ENCODE assay signal across 21 cellular contexts in the genomic region with DNA sequence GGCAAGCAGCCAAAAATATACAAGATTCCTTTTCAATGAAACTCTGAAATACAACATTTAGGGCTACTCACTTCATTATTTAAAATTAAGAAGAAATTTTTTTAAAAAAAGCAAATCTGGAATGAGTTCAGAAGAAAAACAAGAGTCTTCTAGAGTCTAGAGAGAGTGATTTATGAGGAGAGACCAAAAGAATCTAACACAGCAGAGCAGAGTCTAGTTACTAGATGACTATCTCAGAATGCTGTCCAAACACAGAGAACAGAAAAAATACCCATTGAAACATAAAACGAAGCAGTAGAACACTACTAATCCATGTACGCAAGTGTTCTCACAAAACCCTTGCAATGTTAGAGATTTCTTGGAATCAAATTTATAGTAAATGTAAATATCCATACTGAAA.
A peak's percentile ranks its signal among the peaks of the same experiment; 100 is the strongest.
DNase-seq lines count a peak whose midpoint lies in the region; ATAC-seq, FAIRE-seq and TF ChIP-seq lines count a peak whose summit lies in the region.
"Had no signal": no experiment of that assay in that cellular context is flagged by ENCODE, and none has a peak within 500 bp of the region (broad histone marks: within the 10 kb centered on the region; RNA-seq: fewer than 3 reads in every experiment).

No MANE protein-coding gene starts in this region.

- H4K5ac ChIP-seq in IMR-90 (ENCODE audit: low read depth, low read length): no peak overlapping the region

- H3K4me1 ChIP-seq in IMR-90 (ENCODE audit: control insufficient read depth, insufficient read depth, low read length) (no peaks in the 10 kb centered on the region), astrocyte (ENCODE audit: insufficient read depth, low read length) (no peaks in the 10 kb centered on the region), PC-3 (ENCODE audit: insufficient read depth, low read length) (peaks cover 12% of the 10 kb centered on the region), spleen (no peaks in the 10 kb centered on the region)

- H3K36me3 Mint-ChIP-seq in astrocyte (ENCODE audit: low read depth, unreplicated experiment): no peaks in the 10 kb centered on the region

- no peak overlapping the region for H3K56ac ChIP-seq in IMR-90 (ENCODE audit: extremely low read depth, insufficient read depth, low read length)

- H3K79me2 ChIP-seq in astrocyte (ENCODE audit: insufficient read depth, low read length): no peaks in the 10 kb centered on the region
- no peaks in the 10 kb centered on the region for H3K79me2 ChIP-seq in PC-3 (ENCODE audit: low read length)

- no peak overlapping the region for H4K8ac ChIP-seq in IMR-90 (ENCODE audit: low read depth in 2 of 2, low read length in 2 of 2)

- H3K27me3 ChIP-seq in IMR-90 (ENCODE audit: control insufficient read depth, insufficient read depth, low read length): no peaks in the 10 kb centered on the region
- H3K27me3 ChIP-seq in astrocyte (ENCODE audit: insufficient read depth, low read length): no peaks in the 10 kb centered on the region
- H3K27me3 ChIP-seq in PC-3 (ENCODE audit: low read length): no peaks in the 10 kb centered on the region
- H3K27me3 ChIP-seq in spleen (replicated peaks in 1 of 7): no peaks in the 10 kb centered on the region

- BruUV-seq in IMR-90 (replicated peaks; lab: Mats Ljungman, UMichigan): no TSS peak
- BruUV-seq in PC-3 (replicated peaks; lab: Mats Ljungman, UMichigan): no TSS peak

- H2BK5ac ChIP-seq in IMR-90 (ENCODE audit: low read depth, low read length, poor library complexity, severe bottlenecking): no peak overlapping the region

- H3K9me3 ChIP-seq in IMR-90 (ENCODE audit: control insufficient read depth, insufficient read depth, low read length) (no peaks in the 10 kb centered on the region), astrocyte (ENCODE audit: insufficient read depth, low read depth, low read length) (no peaks in the 10 kb centered on the region), PC-3 (ENCODE audit: low read length) (no peaks in the 10 kb centered on the region), spleen (peaks cover 0 to 28% (median 12%) of the 10 kb centered on the region in 8 donors)
- H3K9me3 ChIP-seq: Caco-2 had no signal

- H3K9me2 ChIP-seq in PC-3 (replicated peaks; ENCODE audit: low read length): 0 out of 2 replicates have a peak, but pooled peaks cover 6% of the 10 kb centered on the region

- no peaks in the 10 kb centered on the region for H3K4me1 Mint-ChIP-seq in astrocyte (ENCODE audit: low read depth, unreplicated experiment)

- H3K4me3 Mint-ChIP-seq in astrocyte (ENCODE audit: unreplicated experiment): no peak overlapping the region
- H3K4me3 Mint-ChIP-seq: CD4-positive, alpha-beta memory T cell had no signal

- peaks cover 15% of the 10 kb centered on the region for H3K9me3 Mint-ChIP-seq in astrocyte (ENCODE audit: unreplicated experiment)

- no peaks in the 10 kb centered on the region for H3F3A ChIP-seq in PC-3 (ENCODE audit: low read length, unreplicated experiment)

- no peak overlapping the region for H2AK5ac ChIP-seq in IMR-90 (ENCODE audit: low read depth, low read length)

- ATAC-seq in IMR-90 (ENCODE audit: low read depth): peak; percentile 53; the same call in 1 of the 2 replicates
- ATAC-seq in sciatic nerve: peak; percentile 42
- no peak for ATAC-seq in HG02798 (IDR thresholded peaks at IDR 0.05; ENCODE audit: poor library complexity, unreplicated experiment)
- ATAC-seq in PC-3: no peak
- ATAC-seq: GM12878, HCT116 had no signal

- H2AFZ ChIP-seq in IMR-90 (replicated peaks; ENCODE audit: low read length, poor library complexity): no peak overlapping the region
- H2AFZ ChIP-seq in astrocyte (ENCODE audit: low read depth, low read length): no peak overlapping the region
- no peak overlapping the region for H2AFZ ChIP-seq in PC-3 (ENCODE audit: low read length)
- H2AFZ ChIP-seq: GM23248 had no signal

- no peak overlapping the region for H2BK20ac ChIP-seq in IMR-90 (ENCODE audit: low read depth, low read length)

- no CpG with 5 or more reads among the region's 2 CpGs for WGBS in IMR-90 (ENCODE audit: extremely low coverage in 2 of 2, insufficient read length in 1 of 2), 2 experiments
- 89 to 97% (median 95%) methylated on average over 2 of the region's 2 CpGs for WGBS in spleen, 5 donors

- intact Hi-C loops in IMR-90 (cut with micrococcal nuclease) (no loop called here), sciatic nerve (cut with DNase I) (no loop called here), PC-3 (cut with micrococcal nuclease) (no loop called here), spleen (cut with DNase I; ENCODE audit: low total_unique reads) (no loop called here)

- no peak overlapping the region for H2BK15ac ChIP-seq in IMR-90 (ENCODE audit: low read depth, low read length)

- dilution Hi-C loops in IMR-90 (cut with HindIII; ENCODE audit: low sequenced_read_pairs, unreplicated experiment): no loop called here

- H2BK120ac ChIP-seq in IMR-90 (ENCODE audit: low read depth, low read length): no peak overlapping the region

- H3K14ac ChIP-seq in IMR-90 (replicated peaks; ENCODE audit: low read depth, low read length): no peak overlapping the region

- no peak overlapping the region for H3K18ac ChIP-seq in IMR-90 (ENCODE audit: low read depth, low read length)

- no peaks in the 10 kb centered on the region for H3K9me1 ChIP-seq in IMR-90 (ENCODE audit: insufficient read depth, low read length)

- no peak overlapping the region for H4K91ac ChIP-seq in IMR-90 (ENCODE audit: insufficient read depth, low read depth, low read length)

- H4K20me1 ChIP-seq in IMR-90 (ENCODE audit: insufficient read depth, low read length) (no peaks in the 10 kb centered on the region), astrocyte (ENCODE audit: insufficient read depth, low read length) (no peaks in the 10 kb centered on the region), PC-3 (ENCODE audit: low read length) (no peaks in the 10 kb centered on the region)

- no peak overlapping the region for H3K23ac ChIP-seq in IMR-90 (ENCODE audit: low read depth, low read length)

- DNase-seq in IMR-90 (peak; percentile 55), astrocyte (ENCODE audit: low read depth) (peak; percentile 57), fibroblast of villous mesenchyme (ENCODE audit: low read depth) (peak; percentile 57), sciatic nerve (ENCODE audit: low spot score) (no peak), COLO829 (ENCODE audit: low spot score) (no peak), PC-3 (no peak), spleen (no peak)
- DNase-seq: C1 segment of cervical spinal cord; Caco-2; CD4-positive, alpha-beta memory T cell; DMS153; DND-41; EL; GDM1; GM23248; H7 had no signal

- POLR2A ChIA-PET in IMR-90 (lab: Charles Lee; ENCODE audit: unreplicated experiment) (no interaction called here), PC-3 (lab: Charles Lee; ENCODE audit: unreplicated experiment) (no interaction called here)

- no peak overlapping the region for H2AK9ac ChIP-seq in IMR-90 (replicated peaks; ENCODE audit: low read depth, low read length, poor library complexity)

- TF ChIP-seq CTCF in IMR-90 (conservative IDR thresholded peaks at IDR 0.05; ENCODE audit: low read depth, low read length) (no peak), astrocyte (IDR thresholded peaks at IDR 0.05; ENCODE audit: insufficient read depth, low read depth, low read length) (no peak), fibroblast of villous mesenchyme (IDR thresholded peaks at IDR 0.05; ENCODE audit: insufficient read depth, low read depth, low read length) (no peak), PC-3 (conservative IDR thresholded peaks at IDR 0.05; ENCODE audit: low read depth, low read length) (no peak), spleen (IDR thresholded peaks at IDR 0.05 in 8 of 11, conservative IDR thresholded peaks at IDR 0.05 in 3 of 11) (no peak)

- TF ChIP-seq POLR2A in IMR-90 (IDR thresholded peaks at IDR 0.05; ENCODE audit: low read depth, low read length): no peak
- no peak for TF ChIP-seq POLR2A in spleen (IDR thresholded peaks at IDR 0.05)

- in situ Hi-C loops in IMR-90 (cut with MboI; ENCODE audit: low sequenced_read_pairs): no loop called here

- no peaks in the 10 kb centered on the region for H3K79me1 ChIP-seq in IMR-90 (ENCODE audit: low read depth in 1 of 2, low read length in 2 of 2)

- H3K36me3 ChIP-seq in IMR-90 (ENCODE audit: control insufficient read depth, insufficient read depth, low read length): no peaks in the 10 kb centered on the region
- no peaks in the 10 kb centered on the region for H3K36me3 ChIP-seq in astrocyte (ENCODE audit: insufficient read depth, low read length)
- H3K36me3 ChIP-seq in PC-3 (ENCODE audit: low read depth, low read length): no peaks in the 10 kb centered on the region
- H3K36me3 ChIP-seq in spleen: no peaks in the 10 kb centered on the region

- H3K27ac ChIP-seq in IMR-90 (ENCODE audit: insufficient read depth, low read length) (no peak overlapping the region), astrocyte (ENCODE audit: low read depth, low read length) (no peak overlapping the region), PC-3 (ENCODE audit: low read length) (no peak overlapping the region), spleen (no peak overlapping the region)
- H3K27ac ChIP-seq: GM23248 had no signal

- H3K9ac ChIP-seq in IMR-90 (ENCODE audit: low read depth, low read length) (no peak overlapping the region), astrocyte (ENCODE audit: low read length) (no peak overlapping the region), PC-3 (ENCODE audit: low read length) (no peak overlapping the region)
- H3K9ac ChIP-seq: GM23248 had no signal

- H3K4me3 ChIP-seq in IMR-90 (ENCODE audit: insufficient read depth, low read depth, low read length) (no peak overlapping the region), astrocyte (ENCODE audit: insufficient read depth, low read depth, low read length) (no peak overlapping the region), fibroblast of villous mesenchyme (ENCODE audit: low read depth, low read length) (no peak overlapping the region), PC-3 (ENCODE audit: low read length) (no peak overlapping the region), spleen (no peak overlapping the region)
- H3K4me3 ChIP-seq: GM12878, GM23248 had no signal

- no peak for FAIRE-seq in astrocyte (lab: Jason Lieb, UNC)
- FAIRE-seq: GM12878, GM19239, H1 had no signal

- TF ChIP-seq RAD21 in IMR-90 (IDR thresholded peaks at IDR 0.05; ENCODE audit: low read length): no peak

- CTCF ChIA-PET in IMR-90 (lab: Yijun Ruan, JAX) (no interaction called here), PC-3 (lab: Charles Lee) (no interaction called here)

- no peaks in the 10 kb centered on the region for H3K27me3 Mint-ChIP-seq in astrocyte (ENCODE audit: low read depth, unreplicated experiment)
- H3K27me3 Mint-ChIP-seq: CD4-positive, alpha-beta memory T cell had no signal

- no peak overlapping the region for H3K4me2 ChIP-seq in IMR-90 (ENCODE audit: low read depth, low read length)
- H3K4me2 ChIP-seq in astrocyte (ENCODE audit: low read length): no peak overlapping the region
- no peak overlapping the region for H3K4me2 ChIP-seq in PC-3 (ENCODE audit: low read length)

- no peak overlapping the region for H3K4ac ChIP-seq in IMR-90 (ENCODE audit: low read depth, low read length)

- no peak overlapping the region for H3K27ac Mint-ChIP-seq in astrocyte (ENCODE audit: unreplicated experiment)
- H3K27ac Mint-ChIP-seq: CD4-positive, alpha-beta memory T cell had no signal

Comparison
In these comparisons a context has a peak if more than half of its experiments do, and no peak if none do; other contexts are left out.
1. ATAC-seq: peak in IMR-90 (single experiment) and sciatic nerve (single experiment); none in HG02798 (single experiment) and PC-3 (single experiment).
2. DNase-seq: peak in IMR-90 (single experiment), astrocyte (single experiment) and fibroblast of villous mesenchyme (single experiment); none in sciatic nerve (single experiment), COLO829 (single experiment), PC-3 (single experiment) and spleen (single experiment).